Comparison of ENCODE assay signal across 10 cellular contexts in genomic region chr7:134527979-134528371, GRCh38. TPM values are rescaled to one million over a fixed set of nuclear protein-coding genes. Genes with fewer than 3 reads are reported as not detected.
DNase-seq lines count a peak whose midpoint lies in the region; ATAC-seq and TF ChIP-seq lines count a peak whose summit lies in the region.
"Had no signal": no experiment of that assay in that cellular context is flagged by ENCODE, and none has a peak within 500 bp of the region (broad histone marks: within the 10 kb centered on the region; RNA-seq: fewer than 3 reads in every experiment).

No MANE protein-coding gene starts in this region.

- CTCF ChIA-PET in AG04449 (lab: Yijun Ruan, JAX), result interaction anchor here (0.6 to 2.0 kb wide), 11 partner anchors 8 to 95 kb away, joined by 3 to 14 read pairs (median 3); no protein-coding TSS in a partner anchor
- CTCF ChIA-PET in activated CD8-positive, alpha-beta T cell treated with anti-CD3 and anti-CD28 coated beads for 36 hours (lab: Charles Lee), result interaction anchor here (1.3 kb wide), 1 partner anchor 13 kb away, joined by 4 read pairs; no protein-coding TSS in a partner anchor

- H3K9me3 ChIP-seq in mucosa of rectum (ENCODE audit: control insufficient read depth in 2 of 2, low read length in 2 of 2), result no peaks in the 10 kb centered on the region
- no peaks in the 10 kb centered on the region for H3K9me3 ChIP-seq in mucosa of descending colon

- POLR2A ChIA-PET in AG04449 (lab: Yijun Ruan, JAX), result interaction anchor here (0.7 kb wide), 1 partner anchor 62 kb away, joined by 3 read pairs; no protein-coding TSS in a partner anchor
- POLR2A ChIA-PET in activated CD8-positive, alpha-beta T cell treated with anti-CD3 and anti-CD28 coated beads for 36 hours (lab: Charles Lee), result no interaction called here

- peaks cover 0 to 2% of the 10 kb centered on the region in 2 donors for H3K36me3 ChIP-seq in mucosa of rectum (ENCODE audit: control insufficient read depth in 2 of 2, insufficient read depth in 2 of 2, low read length in 2 of 2)
- no peaks in the 10 kb centered on the region for H3K36me3 ChIP-seq in mucosa of descending colon (ENCODE audit: low read depth)

- H3K36me3 Mint-ChIP-seq in activated CD8-positive, alpha-beta T cell treated with anti-CD3 and anti-CD28 coated beads for 36 hours (ENCODE audit: low read depth), result no peaks in the 10 kb centered on the region

- in situ Hi-C loops in astrocyte of the spinal cord (cut with HindIII; ENCODE audit: low sequenced_read_pairs), result no loop called here
- in situ Hi-C loops in KBM-7 (cut with MboI; ENCODE audit: low pct_unique_long_range_greater_than_20kb, low sequenced_read_pairs), result no loop called here

- ATAC-seq in activated CD8-positive, alpha-beta T cell treated with anti-CD3 and anti-CD28 coated beads for 36 hours, result no peak
- no peak for ATAC-seq in mucosa of descending colon

- H3K4me1 Mint-ChIP-seq in activated CD8-positive, alpha-beta T cell treated with anti-CD3 and anti-CD28 coated beads for 36 hours (ENCODE audit: low read depth), result no peaks in the 10 kb centered on the region

- H3K27me3 ChIP-seq in mucosa of rectum (ENCODE audit: control insufficient read depth in 2 of 2, insufficient read depth in 2 of 2, low read length in 2 of 2), result no peaks in the 10 kb centered on the region

- peaks cover 8% of the 10 kb centered on the region for H3K27me3 Mint-ChIP-seq in activated CD8-positive, alpha-beta T cell treated with anti-CD3 and anti-CD28 coated beads for 36 hours

- DNase-seq in AG04449 (ENCODE audit: low read depth, low spot score) (peak; percentile 64), M059J (ENCODE audit: low read depth) (peak; percentile 80), astrocyte of the spinal cord (ENCODE audit: low read depth, low spot score) (peak; percentile 82), KBM-7 (no peak), COR-L47 (lab: John Stamatoyannopoulos, UW) (no peak), mucosa of descending colon (no peak)
- no peak for DNase-seq in activated CD8-positive, alpha-beta T cell treated with anti-CD3 and anti-CD28 coated beads for 36 hours
- DNase-seq: CD4-positive, alpha-beta T cell had no signal

- H3K9ac ChIP-seq in mucosa of rectum (ENCODE audit: low read depth in 1 of 2, low read length in 2 of 2), result peak overlapping the region; percentile 26 to 31

- peak overlapping the region; percentile 28 to 68 for H3K27ac ChIP-seq in mucosa of rectum (ENCODE audit: low read depth in 2 of 2, low read length in 2 of 2)

- H3K4me3 ChIP-seq in AG04449 (ENCODE audit: low read depth, low read length) (peak overlapping the region; percentile 33; the same call in 1 of the 2 replicates), astrocyte of the spinal cord (ENCODE audit: low read depth, low read length) (no peak overlapping the region), mucosa of rectum (ENCODE audit: low read length in 2 of 2) (peak overlapping the region; percentile 58 to 74), mucosa of descending colon (no peak overlapping the region)

- H3K4me3 Mint-ChIP-seq in activated CD8-positive, alpha-beta T cell treated with anti-CD3 and anti-CD28 coated beads for 36 hours, result no peak overlapping the region
- H3K4me3 Mint-ChIP-seq: CD4-positive, alpha-beta T cell had no signal

- no peaks in the 10 kb centered on the region for H3K9me3 Mint-ChIP-seq in activated CD8-positive, alpha-beta T cell treated with anti-CD3 and anti-CD28 coated beads for 36 hours
- H3K9me3 Mint-ChIP-seq: CD4-positive, alpha-beta T cell had no signal

- no peak for TF ChIP-seq CTCF in AG04449 (IDR thresholded peaks at IDR 0.05; ENCODE audit: insufficient read depth, low read length, missing control alignments)
- no peak for TF ChIP-seq CTCF in astrocyte of the spinal cord (IDR thresholded peaks at IDR 0.05; ENCODE audit: low read depth, low read length)
- TF ChIP-seq CTCF in activated CD8-positive, alpha-beta T cell treated with anti-CD3 and anti-CD28 coated beads for 36 hours (IDR thresholded peaks at IDR 0.05), result no peak
- TF ChIP-seq CTCF in mucosa of descending colon (IDR thresholded peaks at IDR 0.05), result no peak

- H3K27ac Mint-ChIP-seq in activated CD8-positive, alpha-beta T cell treated with anti-CD3 and anti-CD28 coated beads for 36 hours, result no peak overlapping the region
- H3K27ac Mint-ChIP-seq: CD4-positive, alpha-beta T cell had no signal

- intact Hi-C loops in activated CD8-positive, alpha-beta T cell treated with anti-CD3 and anti-CD28 coated beads for 36 hours (cut with micrococcal nuclease), result no loop called here
- intact Hi-C loops in mucosa of descending colon (cut with DNase I, micrococcal nuclease), result no loop called here

- H3K4me1 ChIP-seq in mucosa of rectum (ENCODE audit: control insufficient read depth in 2 of 2, insufficient read depth in 2 of 2, low read length in 2 of 2) (peaks cover 21 to 36% of the 10 kb centered on the region in 2 donors), mucosa of descending colon (ENCODE audit: low read depth) (peaks cover 9% of the 10 kb centered on the region)

RNA-seq across cellular contexts. Expression of gene AKR1B10, which starts 0.6 kb away (rescaled TPM):
- 11.6 and 12.6 TPM in 2 replicates for total RNA-seq in M059J (2014; rRNA removed; shearing (Covaris generic))
- not detected for total RNA-seq in activated CD8-positive, alpha-beta T cell treated with anti-CD3 and anti-CD28 coated beads for 36 hours
- total RNA-seq in mucosa of descending colon, result 100 to 1,000 TPM in 1 of 3 donors, 10 to 100 TPM in 2; 57.7 to 212 (median 93.4) TPM
- total RNA-seq: CD4-positive, alpha-beta T cell; endothelial cell of umbilical vein had no signal

RNA-seq across cellular contexts. Expression of gene AKR1B15, which starts 20.9 kb away (rescaled TPM):
- total RNA-seq in M059J (2014; rRNA removed; shearing (Covaris generic)), result 0.57 and 1.6 TPM in 2 replicates
- total RNA-seq in activated CD8-positive, alpha-beta T cell treated with anti-CD3 and anti-CD28 coated beads for 36 hours, result not detected
- total RNA-seq in mucosa of descending colon, result 1 to 10 TPM in 2 of 3 donors, not detected in 1; 3.1 to 8.0 TPM
- total RNA-seq: CD4-positive, alpha-beta T cell; endothelial cell of umbilical vein had no signal

Comparison
In these comparisons a context has a peak if more than half of its experiments do, and no peak if none do; other contexts are left out.
1. DNase-seq: peak in AG04449 (single experiment), M059J (single experiment) and astrocyte of the spinal cord (single experiment); none in KBM-7 (single experiment), activated CD8-positive, alpha-beta T cell treated with anti-CD3 and anti-CD28 coated beads for 36 hours (single experiment), COR-L47 (single experiment) and mucosa of descending colon (0 of 3).
2. H3K4me3 ChIP-seq: peak in AG04449 (single experiment) and mucosa of rectum (2 of 2); none in astrocyte of the spinal cord (single experiment) and mucosa of descending colon (single experiment).
3. RNA of gene AKR1B10, which starts 0.6 kb away (total RNA-seq): 57.7 to 212 TPM in mucosa of descending colon and 11.6 to 12.6 TPM in M059J; not detected in activated CD8-positive, alpha-beta T cell treated with anti-CD3 and anti-CD28 coated beads for 36 hours; every median in the first group is over 10 times any median in the second.